Comparison of ENCODE assay signal across 8 cellular contexts in the genomic region with DNA sequence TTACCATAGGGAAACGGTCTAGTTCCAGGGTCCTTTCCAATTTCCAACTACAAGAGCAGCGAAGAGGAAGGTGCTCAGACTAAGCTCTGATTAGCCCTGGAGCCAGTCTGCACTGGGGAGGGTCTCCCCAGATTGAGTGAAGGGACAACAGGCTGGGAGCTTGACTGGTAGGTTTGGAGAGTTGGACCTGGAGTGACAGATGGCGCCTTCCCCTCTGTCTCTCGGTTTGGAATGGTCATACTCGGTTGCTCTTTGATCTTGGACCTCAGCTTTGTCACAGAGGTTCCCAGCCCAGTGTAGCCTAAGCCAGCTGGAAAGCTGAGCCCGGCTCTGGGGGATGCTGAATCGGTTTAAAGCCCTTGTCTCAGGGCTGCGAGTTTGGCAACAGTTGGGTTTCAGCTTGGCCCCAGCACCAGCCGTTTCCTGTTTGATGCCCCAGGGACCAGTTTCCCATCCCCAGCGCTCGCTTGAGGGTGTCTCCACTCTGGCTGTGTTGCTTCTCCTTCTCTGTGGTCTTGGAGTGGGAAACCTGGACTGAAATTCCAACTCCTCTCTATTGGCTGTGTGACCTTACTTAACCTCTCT. TPM values are rescaled to one million over a fixed set of nuclear protein-coding genes. Genes with fewer than 3 reads are reported as not detected.
DNase-seq lines count a peak whose midpoint lies in the region; ATAC-seq and TF ChIP-seq lines count a peak whose summit lies in the region.

No MANE protein-coding gene starts in this region.

- H3K27ac Mint-ChIP-seq in activated naive CD4-positive, alpha-beta T cell treated with anti-CD3 and anti-CD28 coated beads for 36 hours = peak overlapping the region; percentile 56
- peak overlapping the region; percentile 69 for H3K27ac Mint-ChIP-seq in stimulated activated effector memory CD8-positive, alpha-beta T cell treated with anti-CD3 and anti-CD28 coated beads, Interleukin-12 subunit alpha, Interleukin-12 subunit beta, amount 100 ng/mL, for 72 hours

- no peaks in the 10 kb centered on the region for H3K27me3 ChIP-seq in breast epithelium
- H3K27me3 ChIP-seq in layer of hippocampus (ENCODE audit: control insufficient read depth, insufficient read depth, low read length) = no peaks in the 10 kb centered on the region

- peaks cover 4% of the 10 kb centered on the region for H3K36me3 Mint-ChIP-seq in activated naive CD4-positive, alpha-beta T cell treated with anti-CD3 and anti-CD28 coated beads for 36 hours (ENCODE audit: low read depth)
- peaks cover 21% of the 10 kb centered on the region for H3K36me3 Mint-ChIP-seq in stimulated activated effector memory CD8-positive, alpha-beta T cell treated with anti-CD3 and anti-CD28 coated beads, Interleukin-12 subunit alpha, Interleukin-12 subunit beta, amount 100 ng/mL, for 72 hours

- H3K4me3 Mint-ChIP-seq in activated naive CD4-positive, alpha-beta T cell treated with anti-CD3 and anti-CD28 coated beads for 36 hours = peak overlapping the region; percentile 83
- peak overlapping the region; percentile 88 for H3K4me3 Mint-ChIP-seq in stimulated activated effector memory CD8-positive, alpha-beta T cell treated with anti-CD3 and anti-CD28 coated beads, Interleukin-12 subunit alpha, Interleukin-12 subunit beta, amount 100 ng/mL, for 72 hours

- TF ChIP-seq POLR2A in breast epithelium (IDR thresholded peaks at IDR 0.05) = no peak

- H3K9me3 Mint-ChIP-seq in activated naive CD4-positive, alpha-beta T cell treated with anti-CD3 and anti-CD28 coated beads for 36 hours = no peaks in the 10 kb centered on the region
- no peaks in the 10 kb centered on the region for H3K9me3 Mint-ChIP-seq in stimulated activated effector memory CD8-positive, alpha-beta T cell treated with anti-CD3 and anti-CD28 coated beads, Interleukin-12 subunit alpha, Interleukin-12 subunit beta, amount 100 ng/mL, for 72 hours

- H3K27me3 Mint-ChIP-seq in activated naive CD4-positive, alpha-beta T cell treated with anti-CD3 and anti-CD28 coated beads for 36 hours (ENCODE audit: low read depth) = no peaks in the 10 kb centered on the region

- no peaks in the 10 kb centered on the region for H3K4me1 ChIP-seq in breast epithelium

- ATAC-seq in stimulated activated effector memory CD8-positive, alpha-beta T cell treated with anti-CD3 and anti-CD28 coated beads, Interleukin-12 subunit alpha, Interleukin-12 subunit beta, amount 100 ng/mL, for 72 hours = no peak
- ATAC-seq in HG03025 (IDR thresholded peaks at IDR 0.05; ENCODE audit: low FRiP score, unreplicated experiment) = no peak

- peaks cover 63% of the 10 kb centered on the region for H3K4me1 Mint-ChIP-seq in activated naive CD4-positive, alpha-beta T cell treated with anti-CD3 and anti-CD28 coated beads for 36 hours (ENCODE audit: low read depth)
- peaks cover 47% of the 10 kb centered on the region for H3K4me1 Mint-ChIP-seq in stimulated activated effector memory CD8-positive, alpha-beta T cell treated with anti-CD3 and anti-CD28 coated beads, Interleukin-12 subunit alpha, Interleukin-12 subunit beta, amount 100 ng/mL, for 72 hours

- no peaks in the 10 kb centered on the region for H3K9me3 ChIP-seq in breast epithelium

- intact Hi-C loops in activated naive CD4-positive, alpha-beta T cell treated with anti-CD3 and anti-CD28 coated beads for 36 hours (cut with micrococcal nuclease) = loop anchor here (5.0 to 10.0 kb wide), 6 partner anchors 47 to 1490 kb away; a partner anchor contains a TSS
- intact Hi-C loops in breast epithelium (cut with DNase I; ENCODE audit: low total_unique reads) = loop anchor here (5.0 to 10.0 kb wide), 2 partner anchors 80 to 322 kb away; a partner anchor contains a TSS

- peak; percentile 36 for DNase-seq in activated naive CD4-positive, alpha-beta T cell treated with anti-CD3 and anti-CD28 coated beads for 36 hours
- no peak for DNase-seq in activated naive CD4-positive, alpha-beta T cell treated with anti-CD3 and anti-CD28 coated beads, Interleukin-2, amount 50 U/mL, for 16 hours
- DNase-seq in NOMO-1 (lab: John Stamatoyannopoulos, UW; ENCODE audit: unreplicated experiment in 2 of 2) = peak; percentile 33 to 48
- DNase-seq in breast epithelium (ENCODE audit: low spot score in 2 of 2) = no peak
- peak in 1 of 2 donors; percentile 56 for DNase-seq in stimulated activated effector memory CD8-positive, alpha-beta T cell treated with anti-CD3 and anti-CD28 coated beads, Interleukin-12 subunit alpha, Interleukin-12 subunit beta, amount 100 ng/mL, for 72 hours (ENCODE audit: low spot score in 2 of 2)
- no peak for DNase-seq in activated CD4-positive, CD25-positive, alpha-beta regulatory T cell treated with anti-CD3 and anti-CD28 coated beads, Interleukin-2, amount 50 U/mL, for 72 hours

- peak overlapping the region; percentile 61 to 91 (median 78) for H3K4me3 ChIP-seq in breast epithelium

- no peak for TF ChIP-seq CTCF in breast epithelium (IDR thresholded peaks at IDR 0.05)

- H3K36me3 ChIP-seq in breast epithelium = no peaks in the 10 kb centered on the region

- CTCF ChIA-PET in activated naive CD4-positive, alpha-beta T cell treated with anti-CD3 and anti-CD28 coated beads for 36 hours (lab: Charles Lee) = interaction anchor here (0.6 to 3.6 kb wide), 3 partner anchors 15 to 87 kb away, joined by 3 to 25 read pairs (median 5); no protein-coding TSS in a partner anchor

- peak overlapping the region; percentile 50 to 94 for H3K27ac ChIP-seq in breast epithelium
- peak overlapping the region; percentile 1 for H3K27ac ChIP-seq in layer of hippocampus (ENCODE audit: low read depth, low read length)

RNA-seq across cellular contexts. Expression of a gene that starts 53.1 kb away (rescaled TPM):
- total RNA-seq in activated naive CD4-positive, alpha-beta T cell treated with anti-CD3 and anti-CD28 coated beads for 36 hours = 1 to 10 TPM; 8.5 to 9.1 TPM
- 10 to 100 TPM; 23.0 to 52.8 (median 31.8) TPM for total RNA-seq in breast epithelium

Comparison
In these comparisons a context has a peak if more than half of its experiments do, and no peak if none do; other contexts are left out.
1. DNase-seq: peak in activated naive CD4-positive, alpha-beta T cell treated with anti-CD3 and anti-CD28 coated beads for 36 hours (single experiment) and NOMO-1 (2 of 2); none in activated naive CD4-positive, alpha-beta T cell treated with anti-CD3 and anti-CD28 coated beads, Interleukin-2, amount 50 U/mL, for 16 hours (single experiment), breast epithelium (0 of 2) and activated CD4-positive, CD25-positive, alpha-beta regulatory T cell treated with anti-CD3 and anti-CD28 coated beads, Interleukin-2, amount 50 U/mL, for 72 hours (single experiment).